ENCODE assay signal across 1 cellular context in the genomic region with DNA sequence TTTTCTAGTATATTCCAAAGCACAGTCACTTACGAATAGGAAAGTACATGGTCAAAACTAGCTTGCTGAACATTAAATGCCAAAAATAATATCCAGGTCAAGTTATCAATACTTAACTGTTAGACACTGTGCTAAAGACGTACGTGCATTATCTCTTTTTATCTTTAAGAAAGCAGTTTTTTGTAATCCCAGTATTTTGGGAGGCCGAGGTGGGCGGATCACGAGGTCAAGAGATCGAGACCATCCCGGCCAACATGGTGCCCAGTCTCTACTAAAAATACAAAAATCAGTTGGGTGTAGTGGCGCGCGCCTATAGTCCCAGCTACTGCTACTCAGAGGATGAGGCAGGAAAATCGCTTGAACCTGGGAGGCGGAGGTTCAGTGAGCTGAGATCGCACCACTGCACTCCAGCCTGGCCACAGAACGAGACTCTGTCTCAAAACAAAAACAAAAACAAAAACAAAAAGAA.
A peak's percentile ranks its signal among the peaks of the same experiment; 100 is the strongest.
TF ChIP-seq lines count a peak whose summit lies in the region.

No MANE protein-coding gene starts in this region.

TF ChIP-seq in K562, 482 proteins besides CTCF, POLR2A, EP300 and RAD21 (continued from another document):
- TF ChIP-seq, protein P1, sequence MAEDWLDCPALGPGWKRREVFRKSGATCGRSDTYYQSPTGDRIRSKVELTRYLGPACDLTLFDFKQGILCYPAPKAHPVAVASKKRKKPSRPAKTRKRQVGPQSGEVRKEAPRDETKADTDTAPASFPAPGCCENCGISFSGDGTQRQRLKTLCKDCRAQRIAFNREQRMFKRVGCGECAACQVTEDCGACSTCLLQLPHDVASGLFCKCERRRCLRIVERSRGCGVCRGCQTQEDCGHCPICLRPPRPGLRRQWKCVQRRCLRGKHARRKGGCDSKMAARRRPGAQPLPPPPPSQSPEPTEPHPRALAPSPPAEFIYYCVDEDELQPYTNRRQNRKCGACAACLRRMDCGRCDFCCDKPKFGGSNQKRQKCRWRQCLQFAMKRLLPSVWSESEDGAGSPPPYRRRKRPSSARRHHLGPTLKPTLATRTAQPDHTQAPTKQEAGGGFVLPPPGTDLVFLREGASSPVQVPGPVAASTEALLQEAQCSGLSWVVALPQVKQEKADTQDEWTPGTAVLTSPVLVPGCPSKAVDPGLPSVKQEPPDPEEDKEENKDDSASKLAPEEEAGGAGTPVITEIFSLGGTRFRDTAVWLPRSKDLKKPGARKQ (CRISPR knock-in tag; IDR thresholded peaks at IDR 0.05), result peak; percentile 84; the same call in 1 of the 2 replicates
- TF ChIP-seq, protein P2, sequence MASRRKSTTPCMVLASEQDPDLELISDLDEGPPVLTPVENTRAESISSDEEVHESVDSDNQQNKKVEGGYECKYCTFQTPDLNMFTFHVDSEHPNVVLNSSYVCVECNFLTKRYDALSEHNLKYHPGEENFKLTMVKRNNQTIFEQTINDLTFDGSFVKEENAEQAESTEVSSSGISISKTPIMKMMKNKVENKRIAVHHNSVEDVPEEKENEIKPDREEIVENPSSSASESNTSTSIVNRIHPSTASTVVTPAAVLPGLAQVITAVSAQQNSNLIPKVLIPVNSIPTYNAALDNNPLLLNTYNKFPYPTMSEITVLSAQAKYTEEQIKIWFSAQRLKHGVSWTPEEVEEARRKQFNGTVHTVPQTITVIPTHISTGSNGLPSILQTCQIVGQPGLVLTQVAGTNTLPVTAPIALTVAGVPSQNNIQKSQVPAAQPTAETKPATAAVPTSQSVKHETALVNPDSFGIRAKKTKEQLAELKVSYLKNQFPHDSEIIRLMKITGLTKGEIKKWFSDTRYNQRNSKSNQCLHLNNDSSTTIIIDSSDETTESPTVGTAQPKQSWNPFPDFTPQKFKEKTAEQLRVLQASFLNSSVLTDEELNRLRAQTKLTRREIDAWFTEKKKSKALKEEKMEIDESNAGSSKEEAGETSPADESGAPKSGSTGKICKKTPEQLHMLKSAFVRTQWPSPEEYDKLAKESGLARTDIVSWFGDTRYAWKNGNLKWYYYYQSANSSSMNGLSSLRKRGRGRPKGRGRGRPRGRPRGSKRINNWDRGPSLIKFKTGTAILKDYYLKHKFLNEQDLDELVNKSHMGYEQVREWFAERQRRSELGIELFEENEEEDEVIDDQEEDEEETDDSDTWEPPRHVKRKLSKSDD (conservative IDR thresholded peaks at IDR 0.05; ENCODE audit: low read length), result no peak
- TF ChIP-seq, protein P3, sequence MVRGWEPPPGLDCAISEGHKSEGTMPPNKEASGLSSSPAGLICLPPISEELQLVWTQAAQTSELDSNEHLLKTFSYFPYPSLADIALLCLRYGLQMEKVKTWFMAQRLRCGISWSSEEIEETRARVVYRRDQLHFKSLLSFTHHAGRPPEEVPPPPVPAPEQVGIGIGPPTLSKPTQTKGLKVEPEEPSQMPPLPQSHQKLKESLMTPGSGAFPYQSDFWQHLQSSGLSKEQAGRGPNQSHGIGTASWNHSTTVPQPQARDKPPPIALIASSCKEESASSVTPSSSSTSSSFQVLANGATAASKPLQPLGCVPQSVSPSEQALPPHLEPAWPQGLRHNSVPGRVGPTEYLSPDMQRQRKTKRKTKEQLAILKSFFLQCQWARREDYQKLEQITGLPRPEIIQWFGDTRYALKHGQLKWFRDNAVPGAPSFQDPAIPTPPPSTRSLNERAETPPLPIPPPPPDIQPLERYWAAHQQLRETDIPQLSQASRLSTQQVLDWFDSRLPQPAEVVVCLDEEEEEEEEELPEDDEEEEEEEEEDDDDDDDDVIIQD (CRISPR knock-in tag; IDR thresholded peaks at IDR 0.05), result no peak
- TF ChIP-seq PTTG1 (tag; IDR thresholded peaks at IDR 0.05; ENCODE audit: low read depth) (0 out of 2 replicates have a peak, but pooled peaks have one; percentile 14), MEF2D (tag; conservative IDR thresholded peaks at IDR 0.05; ENCODE audit: low read depth) (peak; percentile 31; the same call in 1 of the 2 replicates), MECOM (CRISPR knock-in tag; IDR thresholded peaks at IDR 0.05) (no peak), ZNF143 (CRISPR knock-in tag; IDR thresholded peaks at IDR 0.05) (no peak), SMARCA5 (IDR thresholded peaks at IDR 0.05) (no peak), SRSF7 (optimal IDR thresholded peaks at IDR 0.05; ENCODE audit: low read depth, low read length) (no peak), YY1 (IDR thresholded peaks at IDR 0.05; ENCODE audit: borderline replicate concordance in 1 of 3, control insufficient read depth in 1 of 3, extremely low read depth in 1 of 3, insufficient read depth in 3 of 3, insufficient read length in 1 of 3, insufficient replicate concordance in 2 of 3, low read depth in 1 of 3, low read length in 2 of 3) (no peak), ZNF175 (CRISPR knock-in tag; IDR thresholded peaks at IDR 0.05; ENCODE audit: low read depth) (peak; percentile 94), CXXC5 (CRISPR knock-in tag; IDR thresholded peaks at IDR 0.05) (peak; percentile 33; the same call in 1 of the 2 replicates), HNRNPLL (IDR thresholded peaks at IDR 0.05; ENCODE audit: low read depth, low read length, poor library complexity, severe bottlenecking) (no peak), TEAD2 (tag; IDR thresholded peaks at IDR 0.05) (no peak), NCOA6 (IDR thresholded peaks at IDR 0.05) (no peak), E2F3 (CRISPR knock-in tag; IDR thresholded peaks at IDR 0.05) (no peak; the same call in 1 of the 2 replicates), POLR2H (tag; IDR thresholded peaks at IDR 0.05; ENCODE audit: low read depth) (peak; percentile 77; the same call in 1 of the 2 replicates), HOXB6 (CRISPR knock-in tag; IDR thresholded peaks at IDR 0.05; ENCODE audit: borderline replicate concordance) (no peak), L3MBTL2 (IDR thresholded peaks at IDR 0.05) (no peak), HIVEP1 (CRISPR knock-in tag; IDR thresholded peaks at IDR 0.05) (no peak), ETV5 (CRISPR knock-in tag; IDR thresholded peaks at IDR 0.05; ENCODE audit: low read depth) (no peak), KLF6 (CRISPR knock-in tag; IDR thresholded peaks at IDR 0.05; ENCODE audit: borderline replicate concordance) (no peak), ZEB2 (IDR thresholded peaks at IDR 0.05) (no peak), CBX8 (IDR thresholded peaks at IDR 0.05; ENCODE audit: borderline replicate concordance, extremely low read depth, low read depth, low read length, poor library complexity, severe bottlenecking) (no peak)
- TF ChIP-seq, protein P4, sequence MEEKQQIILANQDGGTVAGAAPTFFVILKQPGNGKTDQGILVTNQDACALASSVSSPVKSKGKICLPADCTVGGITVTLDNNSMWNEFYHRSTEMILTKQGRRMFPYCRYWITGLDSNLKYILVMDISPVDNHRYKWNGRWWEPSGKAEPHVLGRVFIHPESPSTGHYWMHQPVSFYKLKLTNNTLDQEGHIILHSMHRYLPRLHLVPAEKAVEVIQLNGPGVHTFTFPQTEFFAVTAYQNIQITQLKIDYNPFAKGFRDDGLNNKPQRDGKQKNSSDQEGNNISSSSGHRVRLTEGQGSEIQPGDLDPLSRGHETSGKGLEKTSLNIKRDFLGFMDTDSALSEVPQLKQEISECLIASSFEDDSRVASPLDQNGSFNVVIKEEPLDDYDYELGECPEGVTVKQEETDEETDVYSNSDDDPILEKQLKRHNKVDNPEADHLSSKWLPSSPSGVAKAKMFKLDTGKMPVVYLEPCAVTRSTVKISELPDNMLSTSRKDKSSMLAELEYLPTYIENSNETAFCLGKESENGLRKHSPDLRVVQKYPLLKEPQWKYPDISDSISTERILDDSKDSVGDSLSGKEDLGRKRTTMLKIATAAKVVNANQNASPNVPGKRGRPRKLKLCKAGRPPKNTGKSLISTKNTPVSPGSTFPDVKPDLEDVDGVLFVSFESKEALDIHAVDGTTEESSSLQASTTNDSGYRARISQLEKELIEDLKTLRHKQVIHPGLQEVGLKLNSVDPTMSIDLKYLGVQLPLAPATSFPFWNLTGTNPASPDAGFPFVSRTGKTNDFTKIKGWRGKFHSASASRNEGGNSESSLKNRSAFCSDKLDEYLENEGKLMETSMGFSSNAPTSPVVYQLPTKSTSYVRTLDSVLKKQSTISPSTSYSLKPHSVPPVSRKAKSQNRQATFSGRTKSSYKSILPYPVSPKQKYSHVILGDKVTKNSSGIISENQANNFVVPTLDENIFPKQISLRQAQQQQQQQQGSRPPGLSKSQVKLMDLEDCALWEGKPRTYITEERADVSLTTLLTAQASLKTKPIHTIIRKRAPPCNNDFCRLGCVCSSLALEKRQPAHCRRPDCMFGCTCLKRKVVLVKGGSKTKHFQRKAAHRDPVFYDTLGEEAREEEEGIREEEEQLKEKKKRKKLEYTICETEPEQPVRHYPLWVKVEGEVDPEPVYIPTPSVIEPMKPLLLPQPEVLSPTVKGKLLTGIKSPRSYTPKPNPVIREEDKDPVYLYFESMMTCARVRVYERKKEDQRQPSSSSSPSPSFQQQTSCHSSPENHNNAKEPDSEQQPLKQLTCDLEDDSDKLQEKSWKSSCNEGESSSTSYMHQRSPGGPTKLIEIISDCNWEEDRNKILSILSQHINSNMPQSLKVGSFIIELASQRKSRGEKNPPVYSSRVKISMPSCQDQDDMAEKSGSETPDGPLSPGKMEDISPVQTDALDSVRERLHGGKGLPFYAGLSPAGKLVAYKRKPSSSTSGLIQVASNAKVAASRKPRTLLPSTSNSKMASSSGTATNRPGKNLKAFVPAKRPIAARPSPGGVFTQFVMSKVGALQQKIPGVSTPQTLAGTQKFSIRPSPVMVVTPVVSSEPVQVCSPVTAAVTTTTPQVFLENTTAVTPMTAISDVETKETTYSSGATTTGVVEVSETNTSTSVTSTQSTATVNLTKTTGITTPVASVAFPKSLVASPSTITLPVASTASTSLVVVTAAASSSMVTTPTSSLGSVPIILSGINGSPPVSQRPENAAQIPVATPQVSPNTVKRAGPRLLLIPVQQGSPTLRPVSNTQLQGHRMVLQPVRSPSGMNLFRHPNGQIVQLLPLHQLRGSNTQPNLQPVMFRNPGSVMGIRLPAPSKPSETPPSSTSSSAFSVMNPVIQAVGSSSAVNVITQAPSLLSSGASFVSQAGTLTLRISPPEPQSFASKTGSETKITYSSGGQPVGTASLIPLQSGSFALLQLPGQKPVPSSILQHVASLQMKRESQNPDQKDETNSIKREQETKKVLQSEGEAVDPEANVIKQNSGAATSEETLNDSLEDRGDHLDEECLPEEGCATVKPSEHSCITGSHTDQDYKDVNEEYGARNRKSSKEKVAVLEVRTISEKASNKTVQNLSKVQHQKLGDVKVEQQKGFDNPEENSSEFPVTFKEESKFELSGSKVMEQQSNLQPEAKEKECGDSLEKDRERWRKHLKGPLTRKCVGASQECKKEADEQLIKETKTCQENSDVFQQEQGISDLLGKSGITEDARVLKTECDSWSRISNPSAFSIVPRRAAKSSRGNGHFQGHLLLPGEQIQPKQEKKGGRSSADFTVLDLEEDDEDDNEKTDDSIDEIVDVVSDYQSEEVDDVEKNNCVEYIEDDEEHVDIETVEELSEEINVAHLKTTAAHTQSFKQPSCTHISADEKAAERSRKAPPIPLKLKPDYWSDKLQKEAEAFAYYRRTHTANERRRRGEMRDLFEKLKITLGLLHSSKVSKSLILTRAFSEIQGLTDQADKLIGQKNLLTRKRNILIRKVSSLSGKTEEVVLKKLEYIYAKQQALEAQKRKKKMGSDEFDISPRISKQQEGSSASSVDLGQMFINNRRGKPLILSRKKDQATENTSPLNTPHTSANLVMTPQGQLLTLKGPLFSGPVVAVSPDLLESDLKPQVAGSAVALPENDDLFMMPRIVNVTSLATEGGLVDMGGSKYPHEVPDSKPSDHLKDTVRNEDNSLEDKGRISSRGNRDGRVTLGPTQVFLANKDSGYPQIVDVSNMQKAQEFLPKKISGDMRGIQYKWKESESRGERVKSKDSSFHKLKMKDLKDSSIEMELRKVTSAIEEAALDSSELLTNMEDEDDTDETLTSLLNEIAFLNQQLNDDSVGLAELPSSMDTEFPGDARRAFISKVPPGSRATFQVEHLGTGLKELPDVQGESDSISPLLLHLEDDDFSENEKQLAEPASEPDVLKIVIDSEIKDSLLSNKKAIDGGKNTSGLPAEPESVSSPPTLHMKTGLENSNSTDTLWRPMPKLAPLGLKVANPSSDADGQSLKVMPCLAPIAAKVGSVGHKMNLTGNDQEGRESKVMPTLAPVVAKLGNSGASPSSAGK (IDR thresholded peaks at IDR 0.05), result no peak
- TF ChIP-seq, protein P5, sequence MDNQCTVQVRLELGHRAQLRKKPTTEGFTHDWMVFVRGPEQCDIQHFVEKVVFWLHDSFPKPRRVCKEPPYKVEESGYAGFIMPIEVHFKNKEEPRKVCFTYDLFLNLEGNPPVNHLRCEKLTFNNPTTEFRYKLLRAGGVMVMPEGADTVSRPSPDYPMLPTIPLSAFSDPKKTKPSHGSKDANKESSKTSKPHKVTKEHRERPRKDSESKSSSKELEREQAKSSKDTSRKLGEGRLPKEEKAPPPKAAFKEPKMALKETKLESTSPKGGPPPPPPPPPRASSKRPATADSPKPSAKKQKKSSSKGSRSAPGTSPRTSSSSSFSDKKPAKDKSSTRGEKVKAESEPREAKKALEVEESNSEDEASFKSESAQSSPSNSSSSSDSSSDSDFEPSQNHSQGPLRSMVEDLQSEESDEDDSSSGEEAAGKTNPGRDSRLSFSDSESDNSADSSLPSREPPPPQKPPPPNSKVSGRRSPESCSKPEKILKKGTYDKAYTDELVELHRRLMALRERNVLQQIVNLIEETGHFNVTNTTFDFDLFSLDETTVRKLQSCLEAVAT (IDR thresholded peaks at IDR 0.05), result no peak
- TF ChIP-seq, protein P6, sequence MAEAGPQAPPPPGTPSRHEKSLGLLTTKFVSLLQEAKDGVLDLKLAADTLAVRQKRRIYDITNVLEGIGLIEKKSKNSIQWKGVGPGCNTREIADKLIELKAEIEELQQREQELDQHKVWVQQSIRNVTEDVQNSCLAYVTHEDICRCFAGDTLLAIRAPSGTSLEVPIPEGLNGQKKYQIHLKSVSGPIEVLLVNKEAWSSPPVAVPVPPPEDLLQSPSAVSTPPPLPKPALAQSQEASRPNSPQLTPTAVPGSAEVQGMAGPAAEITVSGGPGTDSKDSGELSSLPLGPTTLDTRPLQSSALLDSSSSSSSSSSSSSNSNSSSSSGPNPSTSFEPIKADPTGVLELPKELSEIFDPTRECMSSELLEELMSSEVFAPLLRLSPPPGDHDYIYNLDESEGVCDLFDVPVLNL (CRISPR knock-in tag; IDR thresholded peaks at IDR 0.05; ENCODE audit: low read depth), result no peak
- TF ChIP-seq, protein P7, sequence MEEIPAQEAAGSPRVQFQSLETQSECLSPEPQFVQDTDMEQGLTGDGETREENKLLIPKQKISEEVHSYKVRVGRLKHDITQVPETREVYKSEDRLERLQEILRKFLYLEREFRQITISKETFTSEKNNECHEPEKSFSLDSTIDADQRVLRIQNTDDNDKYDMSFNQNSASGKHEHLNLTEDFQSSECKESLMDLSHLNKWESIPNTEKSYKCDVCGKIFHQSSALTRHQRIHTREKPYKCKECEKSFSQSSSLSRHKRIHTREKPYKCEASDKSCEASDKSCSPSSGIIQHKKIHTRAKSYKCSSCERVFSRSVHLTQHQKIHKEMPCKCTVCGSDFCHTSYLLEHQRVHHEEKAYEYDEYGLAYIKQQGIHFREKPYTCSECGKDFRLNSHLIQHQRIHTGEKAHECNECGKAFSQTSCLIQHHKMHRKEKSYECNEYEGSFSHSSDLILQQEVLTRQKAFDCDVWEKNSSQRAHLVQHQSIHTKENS (CRISPR knock-in tag; IDR thresholded peaks at IDR 0.05), result no peak
- TF ChIP-seq, protein P8, sequence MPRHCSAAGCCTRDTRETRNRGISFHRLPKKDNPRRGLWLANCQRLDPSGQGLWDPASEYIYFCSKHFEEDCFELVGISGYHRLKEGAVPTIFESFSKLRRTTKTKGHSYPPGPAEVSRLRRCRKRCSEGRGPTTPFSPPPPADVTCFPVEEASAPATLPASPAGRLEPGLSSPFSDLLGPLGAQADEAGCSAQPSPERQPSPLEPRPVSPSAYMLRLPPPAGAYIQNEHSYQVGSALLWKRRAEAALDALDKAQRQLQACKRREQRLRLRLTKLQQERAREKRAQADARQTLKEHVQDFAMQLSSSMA (CRISPR knock-in tag; IDR thresholded peaks at IDR 0.05), result no peak
